ENCODE assay signal across 17 cellular contexts in genomic region chr15:70964686-70965085, GRCh38.
DNase-seq lines count a peak whose midpoint lies in the region; ATAC-seq and TF ChIP-seq lines count a peak whose summit lies in the region.
"Had no signal": no experiment of that assay in that cellular context is flagged by ENCODE, and none has a peak within 500 bp of the region (broad histone marks: within the 10 kb centered on the region; RNA-seq: fewer than 3 reads in every experiment).

No MANE protein-coding gene starts in this region.

- TF ChIP-seq RAD21 in IMR-90 (IDR thresholded peaks at IDR 0.05; ENCODE audit: low read length): no peak

- in situ Hi-C loops in IMR-90 (cut with MboI; ENCODE audit: low sequenced_read_pairs): no loop called here

- H4K5ac ChIP-seq in IMR-90 (ENCODE audit: low read depth, low read length): no peak overlapping the region

- no peak overlapping the region for H2BK120ac ChIP-seq in IMR-90 (ENCODE audit: low read depth, low read length)

- H3K79me1 ChIP-seq in IMR-90 (ENCODE audit: low read depth in 1 of 2, low read length in 2 of 2): no peaks in the 10 kb centered on the region

- H3K23ac ChIP-seq in IMR-90 (ENCODE audit: low read depth, low read length): no peak overlapping the region

- H2AFZ ChIP-seq in IMR-90 (replicated peaks; ENCODE audit: low read length, poor library complexity): no peak overlapping the region

- no peak overlapping the region for H2AK9ac ChIP-seq in IMR-90 (replicated peaks; ENCODE audit: low read depth, low read length, poor library complexity)

- no peak overlapping the region for H2BK20ac ChIP-seq in IMR-90 (ENCODE audit: low read depth, low read length)

- CTCF ChIA-PET in IMR-90 (lab: Yijun Ruan, JAX): interaction anchor here (1.5 kb wide), 1 partner anchor 11 kb away, joined by 4 read pairs; no protein-coding TSS in a partner anchor

- H3K9me1 ChIP-seq in IMR-90 (ENCODE audit: insufficient read depth, low read length): no peaks in the 10 kb centered on the region

- H3K4me2 ChIP-seq in IMR-90 (ENCODE audit: low read depth, low read length): no peak overlapping the region; the same call in 1 of the 2 replicates
- H3K4me2 ChIP-seq: BLaER1 treated with 17β-estradiol and CSF1 and Interleukin-3, amounts not matched to agents 10 nM and 100 nM had no signal

- POLR2A ChIA-PET in IMR-90 (lab: Charles Lee; ENCODE audit: unreplicated experiment): no interaction called here

- H2AK5ac ChIP-seq in IMR-90 (ENCODE audit: low read depth, low read length): no peak overlapping the region

- DNase-seq in EH (ENCODE audit: low read depth): peak; percentile 16
- DNase-seq in IMR-90: no peak
- DNase-seq in cerebellum (ENCODE audit: low spot score): peak; percentile 15
- DNase-seq in erythroblast (lab: John Stamatoyannopoulos, UW): no peak
- DNase-seq in middle frontal gyrus (ENCODE audit: extremely low spot score, low spot score): no peak
- DNase-seq: 8988T; AML-193; Caco-2; Calu3; CD4-positive, alpha-beta T cell; CD8-positive, alpha-beta T cell; DMS79 treated with DMSO at 0.1 percent for 48 hours; EL; GF-D8 had no signal

- H3K4me3 ChIP-seq in IMR-90 (ENCODE audit: insufficient read depth, low read depth, low read length): no peak overlapping the region
- H3K4me3 ChIP-seq: BLaER1 treated with 17β-estradiol and CSF1 and Interleukin-3, amounts not matched to agents 10 nM and 100 nM had no signal

- no CpG with 5 or more reads among the region's 1 CpG for WGBS in IMR-90 (ENCODE audit: extremely low coverage in 2 of 2, insufficient read length in 1 of 2), 2 experiments

- H3K9me3 ChIP-seq in IMR-90 (ENCODE audit: control insufficient read depth, insufficient read depth, low read length): peaks cover 2% of the 10 kb centered on the region; the same call in 1 of the 2 replicates

- H3K9ac ChIP-seq in IMR-90 (ENCODE audit: low read depth, low read length): no peak overlapping the region
- H3K9ac ChIP-seq: BLaER1 treated with 17β-estradiol and CSF1 and Interleukin-3, amounts not matched to agents 10 nM and 100 nM had no signal

- H3K56ac ChIP-seq in IMR-90 (ENCODE audit: extremely low read depth, insufficient read depth, low read length): no peak overlapping the region

- dilution Hi-C loops in IMR-90 (cut with HindIII; ENCODE audit: low sequenced_read_pairs, unreplicated experiment): no loop called here

- no peak for ATAC-seq in IMR-90 (ENCODE audit: low read depth)
- no peak for ATAC-seq in GM21737 (IDR thresholded peaks at IDR 0.05; ENCODE audit: unreplicated experiment)
- ATAC-seq: CD8-positive, alpha-beta T cell had no signal

- TF ChIP-seq CTCF in IMR-90 (conservative IDR thresholded peaks at IDR 0.05; ENCODE audit: low read depth, low read length): no peak

- H3K14ac ChIP-seq in IMR-90 (replicated peaks; ENCODE audit: low read depth, low read length): no peak overlapping the region

- H4K91ac ChIP-seq in IMR-90 (ENCODE audit: insufficient read depth, low read depth, low read length): no peak overlapping the region

- intact Hi-C loops in IMR-90 (cut with micrococcal nuclease): no loop called here

- H2BK15ac ChIP-seq in IMR-90 (ENCODE audit: low read depth, low read length): no peak overlapping the region

- peak overlapping the region; percentile 76; the same call in 1 of the 2 replicates for H3K18ac ChIP-seq in IMR-90 (ENCODE audit: low read depth, low read length)

- no peaks in the 10 kb centered on the region for H4K20me1 ChIP-seq in IMR-90 (ENCODE audit: insufficient read depth, low read length)
- H4K20me1 ChIP-seq: BLaER1 treated with 17β-estradiol and CSF1 and Interleukin-3, amounts not matched to agents 10 nM and 100 nM had no signal

- TF ChIP-seq POLR2A in IMR-90 (IDR thresholded peaks at IDR 0.05; ENCODE audit: low read depth, low read length) (no peak), erythroblast (IDR thresholded peaks at IDR 0.05; ENCODE audit: low read length) (no peak)

- 0 out of 4 replicates have a peak overlapping the region, but pooled peaks of 1 of the 2 experiments have one; percentile 6 for H4K8ac ChIP-seq in IMR-90 (ENCODE audit: low read depth in 2 of 2, low read length in 2 of 2)

- no peak overlapping the region; the same call in 1 of the 2 replicates for H3K4ac ChIP-seq in IMR-90 (ENCODE audit: low read depth, low read length)

- no peak overlapping the region for H2BK5ac ChIP-seq in IMR-90 (ENCODE audit: low read depth, low read length, poor library complexity, severe bottlenecking)

- H3K4me1 ChIP-seq in IMR-90 (ENCODE audit: control insufficient read depth, insufficient read depth, low read length): peaks cover 4% of the 10 kb centered on the region
- H3K4me1 ChIP-seq: BLaER1 treated with 17β-estradiol and CSF1 and Interleukin-3, amounts not matched to agents 10 nM and 100 nM; Caco-2 had no signal

- H3K27ac ChIP-seq in IMR-90 (ENCODE audit: insufficient read depth, low read length): no peak overlapping the region
- H3K27ac ChIP-seq: BLaER1 treated with 17β-estradiol and CSF1 and Interleukin-3, amounts not matched to agents 10 nM and 100 nM; C4-2B had no signal

- BruUV-seq in IMR-90 (replicated peaks; lab: Mats Ljungman, UMichigan): no TSS peak

- H3K27me3 ChIP-seq in IMR-90 (ENCODE audit: control insufficient read depth, insufficient read depth, low read length): no peaks in the 10 kb centered on the region
- H3K27me3 ChIP-seq: BLaER1 treated with 17β-estradiol and CSF1 and Interleukin-3, amounts not matched to agents 10 nM and 100 nM had no signal

- no peaks in the 10 kb centered on the region for H3K36me3 ChIP-seq in IMR-90 (ENCODE audit: control insufficient read depth, insufficient read depth, low read length)
- H3K36me3 ChIP-seq: BLaER1 treated with 17β-estradiol and CSF1 and Interleukin-3, amounts not matched to agents 10 nM and 100 nM had no signal

TF ChIP-seq in IMR-90, 13 proteins besides CTCF, POLR2A, EP300 and RAD21:
- TF ChIP-seq SMC3 (IDR thresholded peaks at IDR 0.05; ENCODE audit: low read depth, low read length) (no peak), BHLHE40 (IDR thresholded peaks at IDR 0.05; ENCODE audit: low read depth, low read length) (no peak), CHD1 (IDR thresholded peaks at IDR 0.05; ENCODE audit: low read depth, low read length) (no peak), MAZ (IDR thresholded peaks at IDR 0.05; ENCODE audit: borderline replicate concordance, low read depth, low read length) (no peak), USF2 (IDR thresholded peaks at IDR 0.05; ENCODE audit: low read depth, low read length) (no peak), NFE2L2 (IDR thresholded peaks at IDR 0.05; ENCODE audit: low read depth, low read length) (no peak), FOS (IDR thresholded peaks at IDR 0.05; ENCODE audit: low read depth, low read length) (no peak), MAFK (IDR thresholded peaks at IDR 0.05; ENCODE audit: low read depth, low read length) (no peak), MXI1 (IDR thresholded peaks at IDR 0.05; ENCODE audit: borderline replicate concordance, low read depth, low read length) (no peak), RFX5 (IDR thresholded peaks at IDR 0.05; ENCODE audit: low read depth, low read length) (no peak), RCOR1 (IDR thresholded peaks at IDR 0.05; ENCODE audit: insufficient replicate concordance, low read length) (no peak), ELK1 (IDR thresholded peaks at IDR 0.05; ENCODE audit: borderline replicate concordance, low read depth, low read length) (no peak)

Comparison
In these comparisons a context has a peak if more than half of its experiments do, and no peak if none do; other contexts are left out.
1. DNase-seq: peak in EH (single experiment) and cerebellum (single experiment); none in IMR-90 (single experiment), erythroblast (0 of 2) and middle frontal gyrus (single experiment).